Comparison of ENCODE assay signal across 8 cellular contexts in genomic region chr7:125530553-125530952, GRCh38.
"Had no signal": no experiment of that assay in that cellular context is flagged by ENCODE, and none has a peak within 500 bp of the region (broad histone marks: within the 10 kb centered on the region; RNA-seq: fewer than 3 reads in every experiment).

No MANE protein-coding gene starts in this region.

- ATAC-seq: GM12878 had no signal

- FAIRE-seq: G401.6, GM12878, GM12891, GM12892, GM18507, GM19239 had no signal

- H3K4me3 ChIP-seq: GM12878 had no signal

- DNase-seq: GDM1, GF-D8 had no signal
